In genomic region chr14:33948143-33948962, GRCh38 we compare ENCODE assay signal across 10 cellular contexts. TPM values are rescaled to one million over a fixed set of nuclear protein-coding genes. Genes with fewer than 3 reads are reported as not detected.
A peak's percentile ranks its signal among the peaks of the same experiment; 100 is the strongest.
DNase-seq lines count a peak whose midpoint lies in the region; ATAC-seq and TF ChIP-seq lines count a peak whose summit lies in the region.
"Had no signal": no experiment of that assay in that cellular context is flagged by ENCODE, and none has a peak within 500 bp of the region (broad histone marks: within the 10 kb centered on the region; RNA-seq: fewer than 3 reads in every experiment).

No MANE protein-coding gene starts in this region.

- H3K4me2 ChIP-seq in neuronal stem cell (ENCODE audit: insufficient read depth, low read length, poor library complexity, severe bottlenecking), result no peak overlapping the region

- no peak overlapping the region for H3K27ac ChIP-seq in neuronal stem cell (replicated peaks; ENCODE audit: low read length)
- H3K27ac ChIP-seq: upper lobe of left lung had no signal

- no peak overlapping the region for H3K23ac ChIP-seq in neuronal stem cell (ENCODE audit: low read depth, low read length, poor library complexity)

- in situ Hi-C loops in HAP-1 (cut with MboI; ENCODE audit: low sequenced_read_pairs), result no loop called here
- in situ Hi-C loops in GM13976 (cut with MboI; ENCODE audit: low sequenced_read_pairs, unreplicated experiment), result no loop called here

- no peak overlapping the region for H4K8ac ChIP-seq in neuronal stem cell (ENCODE audit: low read depth, low read length)

- no peak overlapping the region for H2AK5ac ChIP-seq in neuronal stem cell (ENCODE audit: low read depth, low read length)

- no peak overlapping the region for H2BK12ac ChIP-seq in neuronal stem cell (ENCODE audit: low read length)

- H3K9me3 ChIP-seq in BE2C, result no peaks in the 10 kb centered on the region
- no peaks in the 10 kb centered on the region for H3K9me3 ChIP-seq in HAP-1
- H3K9me3 ChIP-seq in mucosa of stomach (ENCODE audit: control insufficient read depth, low read length), result no peaks in the 10 kb centered on the region
- peaks cover 0 to 9% of the 10 kb centered on the region in 2 donors for H3K9me3 ChIP-seq in neuronal stem cell (replicated peaks in 1 of 2; ENCODE audit: control insufficient read depth in 2 of 2, insufficient read depth in 1 of 2, low read depth in 1 of 2, low read length in 2 of 2)
- H3K9me3 ChIP-seq: upper lobe of left lung had no signal

- H3K4me3 ChIP-seq in BE2C (ENCODE audit: low read depth, low read length), result peak overlapping the region; percentile 97
- H3K4me3 ChIP-seq in HAP-1, result peak overlapping the region; percentile 76
- peak overlapping the region; percentile 37 for H3K4me3 ChIP-seq in mucosa of stomach (ENCODE audit: low read length)
- H3K4me3 ChIP-seq in neuronal stem cell (ENCODE audit: low read length in 2 of 2), result peak overlapping the region in 1 of 2 donors; percentile 31

- no peak for ATAC-seq in GM19395 (IDR thresholded peaks at IDR 0.05; ENCODE audit: unreplicated experiment)

- H3K79me1 ChIP-seq in neuronal stem cell (ENCODE audit: low read depth, low read length), result peaks cover 5% of the 10 kb centered on the region

- H3K27me3 ChIP-seq in BE2C, result no peaks in the 10 kb centered on the region
- no peaks in the 10 kb centered on the region for H3K27me3 ChIP-seq in HAP-1 (ENCODE audit: low read depth)
- peaks cover 4% of the 10 kb centered on the region for H3K27me3 ChIP-seq in mucosa of stomach (ENCODE audit: control insufficient read depth, insufficient read depth, low read length)
- H3K27me3 ChIP-seq in neuronal stem cell (ENCODE audit: control insufficient read depth in 3 of 3, insufficient read depth in 3 of 3, low read depth in 1 of 3, low read length in 3 of 3), result peaks cover 0 to 49% (median 0%) of the 10 kb centered on the region in 3 experiments

- no peak overlapping the region for H3K18ac ChIP-seq in neuronal stem cell (ENCODE audit: low read length)

- no peak overlapping the region for H3K4ac ChIP-seq in neuronal stem cell (ENCODE audit: low read length)

- H3K9me3 Mint-ChIP-seq in brain, result peaks cover 0 to 10% (median 5%) of the 10 kb centered on the region in 5 experiments

- peaks cover 73% of the 10 kb centered on the region for H3K4me1 Mint-ChIP-seq in brain

- peaks cover 44% of the 10 kb centered on the region for H3K36me3 Mint-ChIP-seq in brain

- no peak overlapping the region for H2BK120ac ChIP-seq in neuronal stem cell (ENCODE audit: low read depth, low read length)

- H3K36me3 ChIP-seq in BE2C (peaks cover 14% of the 10 kb centered on the region), HAP-1 (replicated peaks) (no peaks in the 10 kb centered on the region), mucosa of stomach (ENCODE audit: control insufficient read depth, insufficient read depth, low read length) (no peaks in the 10 kb centered on the region), neuronal stem cell (replicated peaks in 1 of 2; ENCODE audit: control insufficient read depth in 2 of 2, insufficient read depth in 2 of 2, low read length in 2 of 2) (no peaks in the 10 kb centered on the region)
- H3K36me3 ChIP-seq: upper lobe of left lung had no signal

- no peak overlapping the region for H3K14ac ChIP-seq in neuronal stem cell (ENCODE audit: low read length)

- H3K27ac Mint-ChIP-seq in brain, result peak overlapping the region; percentile 36 to 93 (median 77)

- H4K91ac ChIP-seq in neuronal stem cell (ENCODE audit: low read depth, low read length, poor library complexity), result no peak overlapping the region

- no peak overlapping the region for H2BK5ac ChIP-seq in neuronal stem cell (ENCODE audit: low read length)

- H3K4me1 ChIP-seq in BE2C (peaks cover 22% of the 10 kb centered on the region), HAP-1 (peaks cover 39% of the 10 kb centered on the region), mucosa of stomach (ENCODE audit: control insufficient read depth, insufficient read depth, low read length) (peaks cover 38% of the 10 kb centered on the region), neuronal stem cell (ENCODE audit: control insufficient read depth in 2 of 2, insufficient read depth in 1 of 2, low read depth in 1 of 2, low read length in 2 of 2) (peaks cover 5 to 10% of the 10 kb centered on the region in 2 donors)

- no CpG with 5 or more reads among the region's 4 CpGs for WGBS in neuronal stem cell (ENCODE audit: extremely low coverage in 2 of 2, insufficient read length in 2 of 2, insufficient replicate concordance in 1 of 2), 2 donors

- H2BK15ac ChIP-seq in neuronal stem cell (ENCODE audit: low read length), result no peak overlapping the region

- H3K27me3 Mint-ChIP-seq in brain, result peaks cover 38% of the 10 kb centered on the region

- peak overlapping the region; percentile 84 to 94 (median 88) for H3K4me3 Mint-ChIP-seq in brain

- TF ChIP-seq CTCF in BE2C (IDR thresholded peaks at IDR 0.05; ENCODE audit: low read depth, low read length) (no peak), brain (conservative IDR thresholded peaks at IDR 0.05) (no peak), GM13976 (IDR thresholded peaks at IDR 0.05; ENCODE audit: borderline replicate concordance, control extremely low read depth, extremely low read depth, insufficient read depth, missing control alignments) (no peak)

- H2AFZ ChIP-seq in neuronal stem cell (ENCODE audit: low read length), result no peak overlapping the region

- peak overlapping the region; percentile 78 for H3K9ac ChIP-seq in mucosa of stomach (ENCODE audit: low read length)
- H3K9ac ChIP-seq in neuronal stem cell (ENCODE audit: low read depth, low read length, poor library complexity), result no peak overlapping the region

- DNase-seq in BE2C (no peak), HAP-1 (ENCODE audit: low spot score in 2 of 2) (no peak), activated gamma-delta T cell treated with Interleukin-2 at 50 U/mL for 16 hours (no peak), neuronal stem cell (ENCODE audit: low spot score) (no peak), GM13976 (ENCODE audit: low spot score) (no peak)
- DNase-seq: Calu3, upper lobe of left lung had no signal

RNA-seq across cellular contexts. Expression of gene EGLN3, which starts 2.5 kb away (rescaled TPM):
- polyA plus RNA-seq in BE2C (2012; ENCODE audit: insufficient read depth, insufficient read length, low read depth), result 16.5 TPM
- 23.4 TPM for polyA plus RNA-seq in brain (ENCODE audit: insufficient read depth, low read depth, low replicate concordance)
- polyA plus RNA-seq in neuronal stem cell (2013, experiment 1 of 2), result 7.8 TPM
- polyA plus RNA-seq in neuronal stem cell (2013, experiment 2 of 2), result 8.1 TPM
